In genomic region chr16:88685156-88686061, GRCh38 we compare ENCODE assay signal across 8 cellular contexts. TPM values are rescaled to one million over a fixed set of nuclear protein-coding genes. Genes with fewer than 3 reads are reported as not detected.
DNase-seq lines count a peak whose midpoint lies in the region; ATAC-seq, FAIRE-seq and TF ChIP-seq lines count a peak whose summit lies in the region.

No MANE protein-coding gene starts in this region.

- no peak for FAIRE-seq in A549 (lab: Jason Lieb, UNC)

- no peak for TF ChIP-seq POLR2A in A549 (IDR thresholded peaks at IDR 0.05; ENCODE audit: low read length)

- no peak overlapping the region for H3K27ac Mint-ChIP-seq in stimulated activated effector memory CD8-positive, alpha-beta T cell treated with anti-CD3 and anti-CD28 coated beads, Interleukin-12 subunit alpha, Interleukin-12 subunit beta, amount 100 ng/mL, for 72 hours

- H3K27me3 ChIP-seq in liver (ENCODE audit: control insufficient read depth in 4 of 4, insufficient read depth in 4 of 4, low read length in 3 of 4): no peaks in the 10 kb centered on the region
- no peaks in the 10 kb centered on the region for H3K27me3 ChIP-seq in MG63

- DNase-seq in A549 (ENCODE audit: low read depth in 1 of 2, low spot score in 1 of 2) (peak; percentile 37 to 84), HCEC 1CT (peak; percentile 69), T1000 (lab: John Stamatoyannopoulos, UW) (peak; percentile 9), cardiac fibroblast (ENCODE audit: low read depth in 2 of 2) (peak; percentile 59 to 68), MG63 (no peak), NCI-H2029 treated with DMSO at 0.1 percent for 48 hours (lab: John Stamatoyannopoulos, UW) (no peak)
- peak in 1 of 2 donors; percentile 73 for DNase-seq in stimulated activated effector memory CD8-positive, alpha-beta T cell treated with anti-CD3 and anti-CD28 coated beads, Interleukin-12 subunit alpha, Interleukin-12 subunit beta, amount 100 ng/mL, for 72 hours (ENCODE audit: low spot score in 2 of 2)

- 40% methylated on average over 23 of the region's 33 CpGs for WGBS in A549 (ENCODE audit: missing lambda C conversion rate)
- 10% methylated on average over 33 of the region's 33 CpGs for WGBS in liver

- peaks cover 6% of the 10 kb centered on the region for H3K36me3 Mint-ChIP-seq in stimulated activated effector memory CD8-positive, alpha-beta T cell treated with anti-CD3 and anti-CD28 coated beads, Interleukin-12 subunit alpha, Interleukin-12 subunit beta, amount 100 ng/mL, for 72 hours

- H3K9me3 Mint-ChIP-seq in stimulated activated effector memory CD8-positive, alpha-beta T cell treated with anti-CD3 and anti-CD28 coated beads, Interleukin-12 subunit alpha, Interleukin-12 subunit beta, amount 100 ng/mL, for 72 hours: no peaks in the 10 kb centered on the region

- peaks cover 16% of the 10 kb centered on the region; the same call in 2 of the 3 replicates for H3K4me1 ChIP-seq in A549
- H3K4me1 ChIP-seq in liver (ENCODE audit: control insufficient read depth in 4 of 4, insufficient read depth in 4 of 4, low read length in 3 of 4): peaks cover 7 to 31% (median 21%) of the 10 kb centered on the region in 4 donors

- TF ChIP-seq CTCF in A549 (IDR thresholded peaks at IDR 0.05) (peak; percentile 50), cardiac fibroblast (IDR thresholded peaks at IDR 0.05; ENCODE audit: low read depth, low read length) (peak; percentile 87), liver (IDR thresholded peaks at IDR 0.05; ENCODE audit: low read depth, low read length, missing input control) (peak; percentile 2)

- peak overlapping the region; percentile 69 for H3K4me3 Mint-ChIP-seq in stimulated activated effector memory CD8-positive, alpha-beta T cell treated with anti-CD3 and anti-CD28 coated beads, Interleukin-12 subunit alpha, Interleukin-12 subunit beta, amount 100 ng/mL, for 72 hours

- CTCF ChIA-PET in A549 (lab: Yijun Ruan, JAX): interaction anchor here (0.6 to 2.2 kb wide), 11 partner anchors 13 to 151 kb away, joined by 3 to 8 read pairs (median 4); no protein-coding TSS in a partner anchor

- ATAC-seq in A549: peak; percentile 44 to 56
- peak; percentile 33 for ATAC-seq in stimulated activated effector memory CD8-positive, alpha-beta T cell treated with anti-CD3 and anti-CD28 coated beads, Interleukin-12 subunit alpha, Interleukin-12 subunit beta, amount 100 ng/mL, for 72 hours

- TF ChIP-seq RAD21 in A549 (conservative IDR thresholded peaks at IDR 0.05 in 1 of 2, IDR thresholded peaks at IDR 0.05 in 1 of 2) (0 out of 5 replicates have a peak, but pooled peaks of 1 of the 2 experiments have one; percentile 26), liver (IDR thresholded peaks at IDR 0.05) (peak in 1 of 2 donors; percentile 22)

- peaks cover 42% of the 10 kb centered on the region for H3K4me1 Mint-ChIP-seq in stimulated activated effector memory CD8-positive, alpha-beta T cell treated with anti-CD3 and anti-CD28 coated beads, Interleukin-12 subunit alpha, Interleukin-12 subunit beta, amount 100 ng/mL, for 72 hours

- peak overlapping the region; percentile 100 for H3K4me2 ChIP-seq in A549

- no peaks in the 10 kb centered on the region for H3K36me3 ChIP-seq in liver (ENCODE audit: control insufficient read depth in 4 of 4, insufficient read depth in 3 of 4, low read depth in 1 of 4, low read length in 3 of 4)
- H3K36me3 ChIP-seq in MG63: no peaks in the 10 kb centered on the region

- H3K9me3 ChIP-seq in A549 (no peaks in the 10 kb centered on the region), liver (ENCODE audit: control insufficient read depth in 4 of 4, low read length in 3 of 4) (no peaks in the 10 kb centered on the region), MG63 (no peaks in the 10 kb centered on the region)

- peak overlapping the region in 1 of 2 experiments; percentile 75; a peak in 3 of 6 replicates for H3K27ac ChIP-seq in A549
- no peak overlapping the region for H3K27ac ChIP-seq in liver (ENCODE audit: low read depth in 1 of 2, low read length in 2 of 2)

- no peak overlapping the region for H3K9ac ChIP-seq in liver (ENCODE audit: low read depth in 1 of 2, low read length in 2 of 2)

- TF ChIP-seq EP300 in A549 (IDR thresholded peaks at IDR 0.05): no peak

- H3K4me3 ChIP-seq in A549 (peak overlapping the region; percentile 75), cardiac fibroblast (replicated peaks in 1 of 2; ENCODE audit: low read depth in 2 of 2, low read length in 2 of 2) (peak overlapping the region in 1 of 2 donors; percentile 50), liver (ENCODE audit: low read depth in 1 of 3, low read length in 3 of 3) (peak overlapping the region in 2 of 3 donors; percentile 33 to 60), MG63 (no peak overlapping the region)

- POLR2A ChIA-PET in A549 (lab: Yijun Ruan, JAX): no interaction called here

TF ChIP-seq in A549, 52 proteins besides CTCF, POLR2A, EP300 and RAD21 (continues in another document):
- no peak for TF ChIP-seq RNF2 (IDR thresholded peaks at IDR 0.05; ENCODE audit: borderline replicate concordance, low read depth)
- TF ChIP-seq PHF8 (IDR thresholded peaks at IDR 0.05; ENCODE audit: borderline replicate concordance, low read depth): no peak
- TF ChIP-seq MAZ (IDR thresholded peaks at IDR 0.05; ENCODE audit: borderline replicate concordance, low read depth, low read length): no peak
- TF ChIP-seq JUN (IDR thresholded peaks at IDR 0.05): 0 out of 5 replicates have a peak, but pooled peaks of 1 of the 2 experiments have one; percentile 29
- no peak for TF ChIP-seq RFX5 (IDR thresholded peaks at IDR 0.05)
- peak; percentile 32; the same call in 1 of the 3 replicates for TF ChIP-seq SMC3 (IDR thresholded peaks at IDR 0.05)
- TF ChIP-seq FOSL2 (IDR thresholded peaks at IDR 0.05): no peak
- peak; percentile 83 for TF ChIP-seq FOSL2 (CRISPR knock-in tag; IDR thresholded peaks at IDR 0.05)
- TF ChIP-seq HOXB5 (CRISPR knock-in tag; IDR thresholded peaks at IDR 0.05): no peak

TF ChIP-seq in liver, 16 proteins besides CTCF, POLR2A, EP300 and RAD21:
- TF ChIP-seq GABPA (IDR thresholded peaks at IDR 0.05 in 1 of 2, conservative IDR thresholded peaks at IDR 0.05 in 1 of 2) (no peak), FOXA2 (IDR thresholded peaks at IDR 0.05) (no peak), RXRA (IDR thresholded peaks at IDR 0.05) (no peak)

RNA-seq across cellular contexts. Expression of gene SNAI3, which starts 0.9 kb away (rescaled TPM):
- polyA plus RNA-seq in A549 (2011; rRNA removed) (not detected in 2 replicates), A549 (2017; fragmentation: RNase III; extraction: RNeasy Plus Mini Kit Qiagen cat#74134 plus additional on column Dnase treatment) (0.05 to 0.08 TPM in 2 of 3 replicates, not detected in the other), liver (under 1 TPM; 0.24 to 0.48 TPM)
- polyA plus RNA-seq in A549 (2012; cell fraction: cytosol; rRNA removed): 0.05 TPM in 1 of 2 replicates, not detected in the other
- polyA plus RNA-seq in A549 (2012; cell fraction: nucleus; rRNA removed): 0.07 TPM in 1 of 2 replicates, not detected in the other
- not detected in 2 replicates for polyA minus RNA-seq in A549 (2011; rRNA and poly(A)+ RNA removed)
- total RNA-seq in liver: under 1 TPM; 0.05 to 0.17 TPM
- not detected in 2 replicates for total RNA-seq in MG63 (2014; rRNA removed; shearing (Covaris generic); ENCODE audit: low replicate concordance)

RNA-seq across cellular contexts. Expression of gene RNF166, which starts 20.8 kb away (rescaled TPM):
- polyA plus RNA-seq in A549 (2011; rRNA removed) (7.9 and 9.4 TPM in 2 replicates), A549 (2017; fragmentation: RNase III; extraction: RNeasy Plus Mini Kit Qiagen cat#74134 plus additional on column Dnase treatment) (10.4 to 11.6 TPM (median 11.6 TPM) in 3 replicates), liver (1 to 10 TPM; 6.5 to 7.3 TPM)
- 21.5 and 29.0 TPM in 2 replicates for polyA plus RNA-seq in A549 (2012; cell fraction: cytosol; rRNA removed)
- 51.0 and 68.4 TPM in 2 replicates for polyA plus RNA-seq in A549 (2012; cell fraction: nucleus; rRNA removed)
- 9.8 and 16.2 TPM in 2 replicates for polyA minus RNA-seq in A549 (2011; rRNA and poly(A)+ RNA removed)
- 1 to 10 TPM; 7.9 to 9.1 TPM for total RNA-seq in liver
- total RNA-seq in MG63 (2014; rRNA removed; shearing (Covaris generic); ENCODE audit: low replicate concordance): 16.5 and 20.2 TPM in 2 replicates

RNA-seq across cellular contexts. Expression of gene CTU2, which starts 20.9 kb away (rescaled TPM):
- polyA plus RNA-seq in A549 (2011; rRNA removed) (12.9 and 16.4 TPM in 2 replicates), A549 (2017; fragmentation: RNase III; extraction: RNeasy Plus Mini Kit Qiagen cat#74134 plus additional on column Dnase treatment) (20.9 to 22.3 TPM (median 21.8 TPM) in 3 replicates), liver (1 to 10 TPM; 7.2 to 7.7 TPM)
- polyA plus RNA-seq in A549 (2012; cell fraction: cytosol; rRNA removed): 30.3 and 39.9 TPM in 2 replicates
- polyA plus RNA-seq in A549 (2012; cell fraction: nucleus; rRNA removed): 80.2 and 91.9 TPM in 2 replicates
- 16.8 and 21.7 TPM in 2 replicates for polyA minus RNA-seq in A549 (2011; rRNA and poly(A)+ RNA removed)
- 1 to 10 TPM; 7.0 to 8.5 TPM for total RNA-seq in liver
- 13.6 and 16.8 TPM in 2 replicates for total RNA-seq in MG63 (2014; rRNA removed; shearing (Covaris generic); ENCODE audit: low replicate concordance)

RNA-seq across cellular contexts. Expression of gene MVD, which starts 22.5 kb away (rescaled TPM):
- polyA plus RNA-seq in A549 (2011; rRNA removed) (5.8 and 6.4 TPM in 2 replicates), A549 (2017; fragmentation: RNase III; extraction: RNeasy Plus Mini Kit Qiagen cat#74134 plus additional on column Dnase treatment) (28.6 to 43.1 TPM (median 39.0 TPM) in 3 replicates), liver (10 to 100 TPM; 21.7 to 76.0 TPM)
- 20.6 and 26.3 TPM in 2 replicates for polyA plus RNA-seq in A549 (2012; cell fraction: cytosol; rRNA removed)
- polyA plus RNA-seq in A549 (2012; cell fraction: nucleus; rRNA removed): 62.1 and 76.2 TPM in 2 replicates
- 4.6 and 8.2 TPM in 2 replicates for polyA minus RNA-seq in A549 (2011; rRNA and poly(A)+ RNA removed)
- total RNA-seq in liver: 10 to 100 TPM; 73.4 to 99.2 TPM
- total RNA-seq in MG63 (2014; rRNA removed; shearing (Covaris generic); ENCODE audit: low replicate concordance): 16.8 and 25.7 TPM in 2 replicates

RNA-seq across cellular contexts. Expression of gene CYBA, which starts 34.6 kb away (rescaled TPM):
- polyA plus RNA-seq in A549 (2011; rRNA removed): 69.1 and 75.7 TPM in 2 replicates
- 333 and 385 TPM in 2 replicates for polyA plus RNA-seq in A549 (2012; cell fraction: cytosol; rRNA removed)
- polyA plus RNA-seq in A549 (2012; cell fraction: nucleus; rRNA removed): 412 and 442 TPM in 2 replicates
- polyA plus RNA-seq in A549 (2017; fragmentation: RNase III; extraction: RNeasy Plus Mini Kit Qiagen cat#74134 plus additional on column Dnase treatment): 160 to 185 TPM (median 175 TPM) in 3 replicates
- 46.7 and 51.4 TPM in 2 replicates for polyA minus RNA-seq in A549 (2011; rRNA and poly(A)+ RNA removed)
- 100 to 1,000 TPM in 1 of 2 donors, 10 to 100 TPM in 1; 45.8 to 217 TPM for total RNA-seq in liver
- polyA plus RNA-seq in liver: 10 to 100 TPM; 39.0 to 59.5 TPM
- 10.7 and 21.2 TPM in 2 replicates for total RNA-seq in MG63 (2014; rRNA removed; shearing (Covaris generic); ENCODE audit: low replicate concordance)

Comparison
In these comparisons a context has a peak if more than half of its experiments do, and no peak if none do; other contexts are left out.
1. DNase-seq: peak in A549 (2 of 2), HCEC 1CT (single experiment), T1000 (single experiment) and cardiac fibroblast (2 of 2); none in MG63 (single experiment) and NCI-H2029 treated with DMSO at 0.1 percent for 48 hours (single experiment).
2. CTCF ChIP-seq: peak in every context shown above with its lines; median percentile 87 in cardiac fibroblast; 50 in A549; 2 in liver.